ENCODE assay signal across 28 cellular contexts in the genomic region with DNA sequence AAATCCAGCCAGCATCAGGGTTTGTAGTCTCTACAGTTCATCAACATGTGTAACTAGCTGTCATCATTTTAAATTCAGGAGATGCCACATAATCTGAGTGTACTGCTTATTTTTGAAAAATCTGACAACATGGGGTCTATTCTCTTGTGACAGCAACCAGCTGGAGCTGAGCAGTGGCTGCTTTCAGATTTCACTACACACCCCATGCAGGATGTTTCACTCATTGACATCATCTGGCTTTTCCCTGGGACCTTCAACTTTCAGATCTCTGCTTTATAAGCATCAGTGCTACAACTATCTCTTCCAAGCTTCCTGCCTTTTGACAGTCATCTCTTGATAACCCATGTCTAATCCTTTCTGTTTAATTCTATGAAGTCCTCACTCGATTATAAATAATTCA. TPM values are rescaled to one million over a fixed set of nuclear protein-coding genes. Genes with fewer than 3 reads are reported as not detected.
"Had no signal": no experiment of that assay in that cellular context is flagged by ENCODE, and none has a peak within 500 bp of the region (broad histone marks: within the 10 kb centered on the region; RNA-seq: fewer than 3 reads in every experiment).

No MANE protein-coding gene starts in this region.

- H3K4me1 ChIP-seq: prostate gland, right atrium auricular region, stomach, thyroid gland had no signal

- DNase-seq: cerebellar nuclear complex; cortex of kidney; foreskin melanocyte; head of caudate nucleus; mucosa of descending colon; naive B cell; stimulated activated CD4-positive, alpha-beta T cell treated with anti-CD3 and anti-CD28 coated beads, Interleukin-12 subunit alpha, Interleukin-12 subunit beta, amount 100 ng/mL, for 4 hours; stimulated activated CD4-positive, alpha-beta T cell treated with anti-CD3 and anti-CD28 coated beads, Interleukin-1b, Interleukin-23, amount 100 ng/mL, for 48 hours; stimulated activated CD4-positive, alpha-beta T cell treated with anti-CD3 and anti-CD28 coated beads, Interleukin-4, amount 100 ng/mL, for 1 hour; stimulated activated naive CD4-positive, alpha-beta T cell treated with Interleukin-2 at 50 U/mL for 16 hours; stomach; thyroid gland had no signal

- H3K9me3 ChIP-seq: mucosa of descending colon, prostate gland, thyroid gland had no signal

- H3K4me3 ChIP-seq: lung, mucosa of descending colon, neural progenitor cell, prostate gland, right atrium auricular region, smooth muscle cell, stomach, thyroid gland had no signal

- H3K36me3 ChIP-seq: neural progenitor cell, prostate gland, right atrium auricular region, stomach, thyroid gland had no signal

- H3K27ac ChIP-seq: neural progenitor cell, prostate gland, right atrium auricular region, stomach, thyroid gland had no signal

- FAIRE-seq: keratinocyte had no signal

- H3K27me3 ChIP-seq: neural progenitor cell, right atrium auricular region, stomach, thyroid gland had no signal

- H2AFZ ChIP-seq: neural progenitor cell had no signal

- H3K9ac ChIP-seq: neural progenitor cell had no signal

- ATAC-seq: left lobe of liver, mucosa of descending colon, sciatic nerve had no signal

- H3K4me2 ChIP-seq: neural progenitor cell, smooth muscle cell had no signal

RNA-seq across cellular contexts. Expression of a gene that starts 50.3 kb away (rescaled TPM):
- total RNA-seq: dermis microvascular lymphatic vessel endothelial cell; esophagus mucosa; left lobe of liver; liver; lung; mesothelial cell of epicardium; natural killer cell treated with Interleukin-12 subunit alpha and Interleukin-12 subunit beta and Interleukin-15 and Interleukin-18, amount 100 ng/mL, for 72 hours; osteoblast; right atrium auricular region; smooth muscle cell; stomach; temporal lobe; thyroid gland; urinary bladder had no signal
- polyA plus RNA-seq: keratinocyte, liver, smooth muscle cell had no signal
